ENCODE assay signal across 14 cellular contexts in genomic region chr5:157371655-157372471, GRCh38.
DNase-seq lines count a peak whose midpoint lies in the region; ATAC-seq and TF ChIP-seq lines count a peak whose summit lies in the region.
"Had no signal": no experiment of that assay in that cellular context is flagged by ENCODE, and none has a peak within 500 bp of the region (broad histone marks: within the 10 kb centered on the region; RNA-seq: fewer than 3 reads in every experiment).

No MANE protein-coding gene starts in this region.

- H3K9me2 ChIP-seq in neural cell (ENCODE audit: insufficient read depth, low read length), result no peaks in the 10 kb centered on the region

- CTCF ChIA-PET in BJ (lab: Yijun Ruan, JAX), result interaction anchor here (0.8 to 1.5 kb wide), 8 partner anchors 16 to 118 kb away, joined by 3 to 4 read pairs (median 3); no protein-coding TSS in a partner anchor

- no peaks in the 10 kb centered on the region for H3K36me3 ChIP-seq in BJ (ENCODE audit: control insufficient read depth, insufficient read depth, low read length)
- peaks cover 12% of the 10 kb centered on the region for H3K36me3 ChIP-seq in neural cell (ENCODE audit: insufficient read depth, low read length)

- H3K9me3 ChIP-seq in neural cell (ENCODE audit: low read length), result no peaks in the 10 kb centered on the region

- no peaks in the 10 kb centered on the region for H3K9me3 Mint-ChIP-seq in chondrocyte (ENCODE audit: low read depth)
- H3K9me3 Mint-ChIP-seq: activated T-helper 1 cell treated with anti-CD3 and anti-CD28 coated beads, Interleukin-12 subunit alpha, Interleukin-12 subunit beta, Interleukin-2, Interleukin-4 antibody, amounts not matched to agents 30 ng/mL and 10 ng/mL and 1 ng/mL, durations not matched to agents 14 hours and 24 hours and 36 hours; CD8-positive, alpha-beta memory T cell had no signal

- no peaks in the 10 kb centered on the region for H3K27me3 ChIP-seq in BJ (ENCODE audit: control insufficient read depth, insufficient read depth, low read length)
- no peaks in the 10 kb centered on the region for H3K27me3 ChIP-seq in neural cell (ENCODE audit: insufficient read depth, low read depth, low read length)

- TF ChIP-seq EP300 in neural cell (conservative IDR thresholded peaks at IDR 0.05; ENCODE audit: poor library complexity, severe bottlenecking), result no peak

- TF ChIP-seq CTCF in BJ (IDR thresholded peaks at IDR 0.05; ENCODE audit: insufficient read depth, low read depth, low read length) (no peak), chondrocyte (IDR thresholded peaks at IDR 0.05) (no peak), neural cell (IDR thresholded peaks at IDR 0.05; ENCODE audit: poor library complexity, severe bottlenecking) (no peak)

- peak overlapping the region; percentile 86 for H3K27ac ChIP-seq in neural cell (ENCODE audit: low read length)

- no peak overlapping the region for H2AFZ ChIP-seq in neural cell (ENCODE audit: low read depth, low read length)

- no peak overlapping the region for H3K4me2 ChIP-seq in neural cell (ENCODE audit: low read length)

- no peaks in the 10 kb centered on the region for H3K27me3 Mint-ChIP-seq in chondrocyte (ENCODE audit: low read depth)
- H3K27me3 Mint-ChIP-seq: CD8-positive, alpha-beta memory T cell had no signal

- peaks cover 60% of the 10 kb centered on the region for H3K4me1 Mint-ChIP-seq in chondrocyte (ENCODE audit: low read depth)

- H3K79me2 ChIP-seq in neural cell (replicated peaks; ENCODE audit: insufficient read depth, low read length), result no peaks in the 10 kb centered on the region

- peaks cover 3% of the 10 kb centered on the region for H3K36me3 Mint-ChIP-seq in chondrocyte (ENCODE audit: low read depth)

- H3F3A ChIP-seq in neural cell (ENCODE audit: insufficient read depth, low read length, poor library complexity, severe bottlenecking), result no peaks in the 10 kb centered on the region

- no peak overlapping the region for H3K4me3 Mint-ChIP-seq in chondrocyte (ENCODE audit: unreplicated experiment)
- H3K4me3 Mint-ChIP-seq: activated T-helper 1 cell treated with anti-CD3 and anti-CD28 coated beads, Interleukin-12 subunit alpha, Interleukin-12 subunit beta, Interleukin-2, Interleukin-4 antibody, amounts not matched to agents 30 ng/mL and 10 ng/mL and 1 ng/mL, durations not matched to agents 14 hours and 24 hours and 36 hours had no signal

- POLR2A ChIA-PET in BJ (lab: Charles Lee), result interaction anchor here (0.9 kb wide), 1 partner anchor 19 kb away, joined by 3 read pairs; no protein-coding TSS in a partner anchor

- DNase-seq in BJ (ENCODE audit: low read depth), result peak; percentile 12
- DNase-seq in HPDE6-E6E7 (ENCODE audit: extremely low spot score), result peak; percentile 38
- no peak for DNase-seq in chondrocyte (ENCODE audit: low spot score)
- DNase-seq in HT-29 (ENCODE audit: low spot score), result no peak
- DNase-seq in activated effector memory CD4-positive, alpha-beta T cell treated with Interleukin-2 at 50 U/mL for 16 hours, result no peak
- DNase-seq: CD8-positive, alpha-beta memory T cell; GDM1; glutamatergic neuron; KG1; NCI-H1417 treated with DMSO at 0.1 percent for 48 hours; stimulated activated CD4-positive, alpha-beta T cell treated with anti-CD3 and anti-CD28 coated beads, Interleukin-4, amount 100 ng/mL, for 1 hour had no signal

- TF ChIP-seq RAD21 in neural cell (conservative IDR thresholded peaks at IDR 0.05), result no peak

- H3K4me3 ChIP-seq in BJ (ENCODE audit: low read depth, low read length), result no peak overlapping the region
- no peak overlapping the region for H3K4me3 ChIP-seq in neural cell (ENCODE audit: low read length)

- H3K9ac ChIP-seq in neural cell (ENCODE audit: low read length), result peak overlapping the region; percentile 55

- ATAC-seq in GM21360 (IDR thresholded peaks at IDR 0.05; ENCODE audit: unreplicated experiment), result no peak

- peak overlapping the region; percentile 97 for H3K27ac Mint-ChIP-seq in chondrocyte (ENCODE audit: unreplicated experiment)

- no peaks in the 10 kb centered on the region for H4K20me1 ChIP-seq in neural cell (ENCODE audit: insufficient read depth)

TF ChIP-seq in neural cell, 6 proteins besides CTCF, POLR2A, EP300 and RAD21:
- TF ChIP-seq POLR2AphosphoS5 (IDR thresholded peaks at IDR 0.05), result no peak

Comparison
In these comparisons a context has a peak if more than half of its experiments do, and no peak if none do; other contexts are left out.
1. DNase-seq: peak in BJ (single experiment) and HPDE6-E6E7 (single experiment); none in chondrocyte (single experiment), HT-29 (single experiment) and activated effector memory CD4-positive, alpha-beta T cell treated with Interleukin-2 at 50 U/mL for 16 hours (single experiment).